In the genomic region with DNA sequence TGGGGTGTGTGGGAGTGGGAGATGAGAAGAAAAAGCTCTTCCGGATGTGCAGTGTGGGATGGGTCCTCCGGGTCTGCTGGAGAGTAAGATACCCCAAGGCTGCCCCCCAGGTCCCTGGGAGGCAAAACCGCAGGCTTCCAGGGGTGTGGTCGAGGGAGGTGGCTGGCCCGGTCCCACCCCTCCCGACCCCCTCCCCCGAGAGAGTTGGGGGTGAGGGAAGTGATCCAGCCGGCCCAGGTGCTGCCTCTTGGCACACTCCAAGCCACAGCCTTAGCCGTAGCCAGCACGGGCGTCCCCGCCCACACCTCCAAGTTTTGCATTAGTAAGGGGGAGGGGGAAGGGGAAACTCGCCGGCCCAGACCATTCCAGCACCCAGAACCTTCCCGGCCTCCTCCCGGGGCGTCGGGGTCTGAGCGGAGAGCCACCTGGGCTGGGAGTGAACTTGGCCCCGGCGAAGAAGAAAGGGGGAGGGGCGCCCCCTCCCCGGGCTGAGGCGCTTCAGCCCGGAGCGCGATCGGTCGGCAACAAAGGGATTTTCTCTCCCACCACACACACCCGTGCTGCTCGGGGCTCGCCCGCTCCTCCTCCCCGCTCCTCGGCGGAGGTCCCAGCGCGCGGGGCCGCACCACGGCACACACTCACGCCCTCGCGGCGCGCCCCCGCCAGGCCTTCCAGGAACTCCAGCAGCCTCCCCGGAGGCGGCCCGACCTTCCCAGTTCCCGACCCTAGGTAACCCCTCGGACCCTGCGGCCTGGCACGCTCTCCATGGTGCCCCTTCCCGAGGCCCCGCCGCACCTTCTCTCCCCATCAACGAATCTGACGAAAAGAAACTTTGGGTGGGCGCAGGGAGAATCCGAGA, we compare ENCODE assay signal across 8 cellular contexts. TPM values are rescaled to one million over a fixed set of nuclear protein-coding genes. Genes with fewer than 3 reads are reported as not detected.
DNase-seq lines count a peak whose midpoint lies in the region; ATAC-seq and TF ChIP-seq lines count a peak whose summit lies in the region.

No MANE protein-coding gene starts in this region.

- H3K4me2 ChIP-seq in OCI-LY3 (ENCODE audit: low read length) (peak overlapping the region; percentile 67), neural cell (ENCODE audit: low read length) (no peak overlapping the region)

- H3K27me3 ChIP-seq in OCI-LY3 (ENCODE audit: low read depth, low read length) (no peaks in the 10 kb centered on the region), neural cell (ENCODE audit: insufficient read depth, low read depth, low read length) (no peaks in the 10 kb centered on the region)

- no peak overlapping the region for H2AFZ ChIP-seq in OCI-LY3 (ENCODE audit: low read depth, low read length)
- H2AFZ ChIP-seq in neural cell (ENCODE audit: low read depth, low read length), result no peak overlapping the region

- TF ChIP-seq EP300 in neural cell (conservative IDR thresholded peaks at IDR 0.05; ENCODE audit: poor library complexity, severe bottlenecking), result no peak

- H3K9me3 ChIP-seq in OCI-LY3 (ENCODE audit: insufficient read depth, low read length) (no peaks in the 10 kb centered on the region), neural cell (ENCODE audit: low read length) (no peaks in the 10 kb centered on the region)

- H3K9ac ChIP-seq in OCI-LY3 (ENCODE audit: low read length), result no peak overlapping the region
- H3K9ac ChIP-seq in neural cell (ENCODE audit: low read length), result peak overlapping the region; percentile 36

- ATAC-seq in GM18907 (IDR thresholded peaks at IDR 0.05; ENCODE audit: unreplicated experiment), result no peak

- no peak for TF ChIP-seq RAD21 in neural cell (conservative IDR thresholded peaks at IDR 0.05)

- DNase-seq in CMK (ENCODE audit: low read depth) (peak; percentile 77), erythroblast (lab: John Stamatoyannopoulos, UW) (peak; percentile 2 to 24), DMS 273 treated with DMSO at 0.1 percent for 48 hours (lab: John Stamatoyannopoulos, UW) (no peak), NCI-H128 (lab: John Stamatoyannopoulos, UW; ENCODE audit: unreplicated experiment) (no peak), NCI-H446 (lab: John Stamatoyannopoulos, UW) (no peak)

- H3K4me1 ChIP-seq in OCI-LY3 (ENCODE audit: low read length), result peaks cover 16% of the 10 kb centered on the region; the same call in 1 of the 2 replicates

- no peaks in the 10 kb centered on the region for H3K9me2 ChIP-seq in neural cell (ENCODE audit: insufficient read depth, low read length)

- H4K20me1 ChIP-seq in OCI-LY3 (ENCODE audit: insufficient read depth, low read length), result peaks cover 98% of the 10 kb centered on the region
- no peaks in the 10 kb centered on the region for H4K20me1 ChIP-seq in neural cell (ENCODE audit: insufficient read depth)

- no peak for TF ChIP-seq POLR2A in erythroblast (IDR thresholded peaks at IDR 0.05; ENCODE audit: low read length)

- H3K4me3 ChIP-seq in OCI-LY3 (ENCODE audit: low read length), result peak overlapping the region; percentile 63
- peak overlapping the region; percentile 56 for H3K4me3 ChIP-seq in neural cell (ENCODE audit: low read length)

- H3K79me2 ChIP-seq in OCI-LY3 (ENCODE audit: low read length) (peaks cover 98% of the 10 kb centered on the region), neural cell (replicated peaks; ENCODE audit: insufficient read depth, low read length) (peaks cover 58% of the 10 kb centered on the region)

- no peak for TF ChIP-seq CTCF in OCI-LY3 (IDR thresholded peaks at IDR 0.05; ENCODE audit: low read depth, low read length)
- TF ChIP-seq CTCF in neural cell (IDR thresholded peaks at IDR 0.05; ENCODE audit: poor library complexity, severe bottlenecking), result no peak

- H3K36me3 ChIP-seq in OCI-LY3 (replicated peaks; ENCODE audit: low read depth, low read length) (peaks cover 3% of the 10 kb centered on the region), neural cell (ENCODE audit: insufficient read depth, low read length) (no peaks in the 10 kb centered on the region)

- H3K27ac ChIP-seq in OCI-LY3 (ENCODE audit: low read length), result no peak overlapping the region
- H3K27ac ChIP-seq in neural cell (ENCODE audit: low read length), result no peak overlapping the region

- H3F3A ChIP-seq in neural cell (ENCODE audit: insufficient read depth, low read length, poor library complexity, severe bottlenecking), result no peaks in the 10 kb centered on the region

TF ChIP-seq in neural cell, 6 proteins besides CTCF, POLR2A, EP300 and RAD21:
- TF ChIP-seq EZH2 (IDR thresholded peaks at IDR 0.05; ENCODE audit: borderline replicate concordance, insufficient read depth, low read length, poor library complexity, severe bottlenecking) (no peak), SMC3 (conservative IDR thresholded peaks at IDR 0.05; ENCODE audit: poor library complexity) (no peak), TAF1 (IDR thresholded peaks at IDR 0.05; ENCODE audit: low read depth) (no peak), MXI1 (conservative IDR thresholded peaks at IDR 0.05; ENCODE audit: poor library complexity, severe bottlenecking) (no peak), POLR2AphosphoS5 (IDR thresholded peaks at IDR 0.05) (no peak)
- TF ChIP-seq, protein P1, sequence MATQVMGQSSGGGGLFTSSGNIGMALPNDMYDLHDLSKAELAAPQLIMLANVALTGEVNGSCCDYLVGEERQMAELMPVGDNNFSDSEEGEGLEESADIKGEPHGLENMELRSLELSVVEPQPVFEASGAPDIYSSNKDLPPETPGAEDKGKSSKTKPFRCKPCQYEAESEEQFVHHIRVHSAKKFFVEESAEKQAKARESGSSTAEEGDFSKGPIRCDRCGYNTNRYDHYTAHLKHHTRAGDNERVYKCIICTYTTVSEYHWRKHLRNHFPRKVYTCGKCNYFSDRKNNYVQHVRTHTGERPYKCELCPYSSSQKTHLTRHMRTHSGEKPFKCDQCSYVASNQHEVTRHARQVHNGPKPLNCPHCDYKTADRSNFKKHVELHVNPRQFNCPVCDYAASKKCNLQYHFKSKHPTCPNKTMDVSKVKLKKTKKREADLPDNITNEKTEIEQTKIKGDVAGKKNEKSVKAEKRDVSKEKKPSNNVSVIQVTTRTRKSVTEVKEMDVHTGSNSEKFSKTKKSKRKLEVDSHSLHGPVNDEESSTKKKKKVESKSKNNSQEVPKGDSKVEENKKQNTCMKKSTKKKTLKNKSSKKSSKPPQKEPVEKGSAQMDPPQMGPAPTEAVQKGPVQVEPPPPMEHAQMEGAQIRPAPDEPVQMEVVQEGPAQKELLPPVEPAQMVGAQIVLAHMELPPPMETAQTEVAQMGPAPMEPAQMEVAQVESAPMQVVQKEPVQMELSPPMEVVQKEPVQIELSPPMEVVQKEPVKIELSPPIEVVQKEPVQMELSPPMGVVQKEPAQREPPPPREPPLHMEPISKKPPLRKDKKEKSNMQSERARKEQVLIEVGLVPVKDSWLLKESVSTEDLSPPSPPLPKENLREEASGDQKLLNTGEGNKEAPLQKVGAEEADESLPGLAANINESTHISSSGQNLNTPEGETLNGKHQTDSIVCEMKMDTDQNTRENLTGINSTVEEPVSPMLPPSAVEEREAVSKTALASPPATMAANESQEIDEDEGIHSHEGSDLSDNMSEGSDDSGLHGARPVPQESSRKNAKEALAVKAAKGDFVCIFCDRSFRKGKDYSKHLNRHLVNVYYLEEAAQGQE (IDR thresholded peaks at IDR 0.05; ENCODE audit: borderline replicate concordance), result no peak
TF ChIP-seq in neural cell: peak in this region for 0.

RNA-seq across cellular contexts. Expression of gene BCOR, which starts 14.4 kb away (rescaled TPM):
- polyA plus RNA-seq in neural cell, result 18.0 and 23.7 TPM in 2 replicates
- 49.7 and 72.6 TPM in 2 replicates for polyA minus RNA-seq in neural cell

Comparison
In these comparisons a context has a peak if more than half of its experiments do, and no peak if none do; other contexts are left out.
1. DNase-seq: peak in CMK (single experiment) and erythroblast (2 of 2); none in DMS 273 treated with DMSO at 0.1 percent for 48 hours (single experiment), NCI-H128 (single experiment) and NCI-H446 (0 of 2).